8 cellular contexts compared by ENCODE assay signal in genomic region chr3:156812521-156813335, GRCh38. TPM values are rescaled to one million over a fixed set of nuclear protein-coding genes. Genes with fewer than 3 reads are reported as not detected.
DNase-seq lines count a peak whose midpoint lies in the region; ATAC-seq and TF ChIP-seq lines count a peak whose summit lies in the region.

No MANE protein-coding gene starts in this region.

- TF ChIP-seq CTCF in nephron progenitor cell (IDR thresholded peaks at IDR 0.05): no peak

- DNase-seq in CD4-positive, CD25-positive, alpha-beta regulatory T cell: peak in 2 of 3 donors; percentile 5 to 63
- DNase-seq in SJSA1 (ENCODE audit: low read depth in 1 of 2, low spot score in 2 of 2) (peak in 1 of 2 experiments; percentile 48), iPS-NIHi11 (ENCODE audit: low spot score) (peak; percentile 35), COLO829 (ENCODE audit: low spot score) (no peak), midbrain (lab: John Stamatoyannopoulos, UW) (no peak), nephron progenitor cell (no peak)

- H3K9me3 Mint-ChIP-seq in CD4-positive, CD25-positive, alpha-beta regulatory T cell: peaks cover 0 to 5% (median 0%) of the 10 kb centered on the region in 7 donors
- H3K9me3 Mint-ChIP-seq in nephron progenitor cell: peaks cover 3% of the 10 kb centered on the region

- ATAC-seq in CD4-positive, CD25-positive, alpha-beta regulatory T cell (ENCODE audit: low read depth in 2 of 2): no peak
- peak; percentile 22 for ATAC-seq in HG03280 (IDR thresholded peaks at IDR 0.05; ENCODE audit: unreplicated experiment)
- no peak for ATAC-seq in GM21825 (IDR thresholded peaks at IDR 0.05; ENCODE audit: unreplicated experiment)

- no peaks in the 10 kb centered on the region for H3K36me3 ChIP-seq in CD4-positive, CD25-positive, alpha-beta regulatory T cell (ENCODE audit: control insufficient read depth, insufficient read depth, low read length)
- H3K36me3 ChIP-seq in SJSA1: no peaks in the 10 kb centered on the region

- H3K4me3 Mint-ChIP-seq in CD4-positive, CD25-positive, alpha-beta regulatory T cell: peak overlapping the region in 3 of 4 donors; percentile 2 to 68 (median 65)
- H3K4me3 Mint-ChIP-seq in nephron progenitor cell: no peak overlapping the region

- peaks cover 18% of the 10 kb centered on the region for H3K36me3 Mint-ChIP-seq in CD4-positive, CD25-positive, alpha-beta regulatory T cell
- H3K36me3 Mint-ChIP-seq in nephron progenitor cell (ENCODE audit: low read depth): no peaks in the 10 kb centered on the region

- peak overlapping the region in 1 of 3 donors; percentile 12 for H3K27ac Mint-ChIP-seq in CD4-positive, CD25-positive, alpha-beta regulatory T cell
- H3K27ac Mint-ChIP-seq in nephron progenitor cell: no peak overlapping the region

- peak overlapping the region; percentile 52 for H3K27ac ChIP-seq in CD4-positive, CD25-positive, alpha-beta regulatory T cell (ENCODE audit: insufficient read depth, low read length, poor library complexity, severe bottlenecking)
- peak overlapping the region; percentile 37; the same call in 1 of the 2 replicates for H3K27ac ChIP-seq in SJSA1

- H3K27me3 Mint-ChIP-seq in CD4-positive, CD25-positive, alpha-beta regulatory T cell: no peaks in the 10 kb centered on the region
- peaks cover 43% of the 10 kb centered on the region for H3K27me3 Mint-ChIP-seq in nephron progenitor cell (ENCODE audit: low read depth, poor library complexity)

- H3K4me1 Mint-ChIP-seq in CD4-positive, CD25-positive, alpha-beta regulatory T cell: peaks cover 28 to 48% (median 39%) of the 10 kb centered on the region in 4 donors
- peaks cover 24% of the 10 kb centered on the region for H3K4me1 Mint-ChIP-seq in nephron progenitor cell

- peak overlapping the region; percentile 61 for H3K4me3 ChIP-seq in CD4-positive, CD25-positive, alpha-beta regulatory T cell (ENCODE audit: low read depth, low read length)
- no peak overlapping the region for H3K4me3 ChIP-seq in SJSA1

- peaks cover 28% of the 10 kb centered on the region for H3K4me1 ChIP-seq in CD4-positive, CD25-positive, alpha-beta regulatory T cell (ENCODE audit: control insufficient read depth, insufficient read depth, low read length, poor library complexity, severe bottlenecking)
- peaks cover 36% of the 10 kb centered on the region for H3K4me1 ChIP-seq in SJSA1 (replicated peaks)

- H3K9me3 ChIP-seq in CD4-positive, CD25-positive, alpha-beta regulatory T cell (ENCODE audit: control insufficient read depth in 2 of 2, low read length in 2 of 2): no peaks in the 10 kb centered on the region
- H3K9me3 ChIP-seq in SJSA1 (replicated peaks): no peaks in the 10 kb centered on the region

- H3K27me3 ChIP-seq in CD4-positive, CD25-positive, alpha-beta regulatory T cell (ENCODE audit: control insufficient read depth, insufficient read depth, low read length): no peaks in the 10 kb centered on the region
- no peaks in the 10 kb centered on the region for H3K27me3 ChIP-seq in SJSA1 (replicated peaks)

RNA-seq across cellular contexts. Expression of gene LEKR1, which starts 13.4 kb away (rescaled TPM):
- total RNA-seq in CD4-positive, CD25-positive, alpha-beta regulatory T cell: 0.99 TPM
- 1 to 10 TPM in 2 of 4 donors, under 1 TPM in 2; 0.44 to 2.4 (median 1.3) TPM for polyA plus RNA-seq in CD4-positive, CD25-positive, alpha-beta regulatory T cell
- 0.16 TPM in 1 of 2 replicates, not detected in the other for total RNA-seq in SJSA1 (2014; rRNA removed; shearing (Covaris generic))

Comparison
In these comparisons a context has a peak if more than half of its experiments do, and no peak if none do; other contexts are left out.
1. DNase-seq: peak in CD4-positive, CD25-positive, alpha-beta regulatory T cell (2 of 3) and iPS-NIHi11 (single experiment); none in COLO829 (single experiment), midbrain (single experiment) and nephron progenitor cell (single experiment).